ENCODE assay signal across 7 cellular contexts in genomic region chr12:8240340-8241114, GRCh38. TPM values are rescaled to one million over a fixed set of nuclear protein-coding genes. Genes with fewer than 3 reads are reported as not detected.
"Had no signal": no experiment of that assay in that cellular context is flagged by ENCODE, and none has a peak within 500 bp of the region (broad histone marks: within the 10 kb centered on the region; RNA-seq: fewer than 3 reads in every experiment).

No MANE protein-coding gene starts in this region.

RNA-seq across cellular contexts. Expression of gene FAM90A1, which starts 13.1 kb away (rescaled TPM):
- total RNA-seq: fibroblast of villous mesenchyme, gastrocnemius medialis, left lobe of liver, mammary epithelial cell, mononuclear cell, right atrium auricular region, temporal lobe had no signal
